Comparison of ENCODE assay signal across 8 cellular contexts in genomic region chr2:190318514-190318913, GRCh38. TPM values are rescaled to one million over a fixed set of nuclear protein-coding genes. Genes with fewer than 3 reads are reported as not detected.
DNase-seq lines count a peak whose midpoint lies in the region; ATAC-seq, FAIRE-seq and TF ChIP-seq lines count a peak whose summit lies in the region.

No MANE protein-coding gene starts in this region.

- no peaks in the 10 kb centered on the region for H3K9me3 ChIP-seq in Caco-2
- no peaks in the 10 kb centered on the region for H3K9me3 ChIP-seq in PC-3 (ENCODE audit: low read length)
- no peaks in the 10 kb centered on the region for H3K9me3 ChIP-seq in pancreas

- H3K4me1 ChIP-seq in Caco-2: peaks cover 18% of the 10 kb centered on the region
- H3K4me1 ChIP-seq in PC-3 (ENCODE audit: insufficient read depth, low read length): peaks cover 26% of the 10 kb centered on the region
- H3K4me1 ChIP-seq in pancreas: peaks cover 0 to 25% (median 18%) of the 10 kb centered on the region in 3 donors

- peaks cover 41% of the 10 kb centered on the region for H3K79me2 ChIP-seq in PC-3 (ENCODE audit: low read length)

- H3K27ac ChIP-seq in PC-3 (ENCODE audit: low read length) (no peak overlapping the region), pancreas (peak overlapping the region in 2 of 4 donors; percentile 98), RWPE1 (no peak overlapping the region)

- intact Hi-C loops in Caco-2 (cut with micrococcal nuclease; ENCODE audit: unreplicated experiment): loop anchor here (5.0 to 10.0 kb wide), 2 partner anchors 136 to 334 kb away; a partner anchor contains a TSS
- intact Hi-C loops in PC-3 (cut with micrococcal nuclease): loop anchor here (5.0 to 10.0 kb wide), 3 partner anchors 36 to 554 kb away; partner anchors contain the start of gene OSGEPL1
- intact Hi-C loops in pancreas (cut with DNase I): no loop called here

- peaks cover 7% of the 10 kb centered on the region for H3K4me1 Mint-ChIP-seq in Caco-2 (ENCODE audit: low read depth, unreplicated experiment)

- H3K9me2 ChIP-seq in PC-3 (replicated peaks; ENCODE audit: low read length): no peaks in the 10 kb centered on the region

- WGBS in pancreas, 2 donors: 11 to 13% methylated on average over 4 of the region's 4 CpGs

- H3K27ac Mint-ChIP-seq in Caco-2 (ENCODE audit: unreplicated experiment): no peak overlapping the region

- peak overlapping the region; percentile 68 for H3K9ac ChIP-seq in PC-3 (ENCODE audit: low read length)

- CTCF ChIA-PET in Caco-2 (lab: Charles Lee): interaction anchor here (1.4 to 2.4 kb wide), 3 partner anchors 19 to 182 kb away, joined by 3 to 11 read pairs (median 3); no protein-coding TSS in a partner anchor
- CTCF ChIA-PET in PC-3 (lab: Charles Lee): no interaction called here
- CTCF ChIA-PET in RWPE1 (lab: Yijun Ruan, JAX): interaction anchor here (0.7 to 0.9 kb wide), 3 partner anchors 18 to 401 kb away, joined by 3 to 4 read pairs (median 3); partner anchors contain the start of gene INPP1

- H3F3A ChIP-seq in PC-3 (ENCODE audit: low read length, unreplicated experiment): no peaks in the 10 kb centered on the region

- peak overlapping the region; percentile 97 for H3K4me2 ChIP-seq in PC-3 (ENCODE audit: low read length)

- DNase-seq in Caco-2 (no peak), PC-3 (peak; percentile 39), epithelial cell of proximal tubule (ENCODE audit: low read depth) (no peak), pancreas (peak in 1 of 6 donors; percentile 26), NCI-H1694 (lab: John Stamatoyannopoulos, UW) (no peak), RWPE1 (ENCODE audit: low spot score) (no peak), activated gamma-delta T cell treated with Interleukin-2 at 50 U/mL for 16 hours (no peak), GF-D8 (lab: John Stamatoyannopoulos, UW) (no peak)

- BruUV-seq in Caco-2 (replicated peaks; lab: Mats Ljungman, UMichigan): no TSS peak
- no TSS peak for BruUV-seq in PC-3 (replicated peaks; lab: Mats Ljungman, UMichigan)

- no peaks in the 10 kb centered on the region for H3K27me3 Mint-ChIP-seq in Caco-2 (ENCODE audit: insufficient read depth, unreplicated experiment)

- H3K4me3 Mint-ChIP-seq in Caco-2 (ENCODE audit: unreplicated experiment): peak overlapping the region; percentile 90

- H3K27me3 ChIP-seq in Caco-2 (replicated peaks; ENCODE audit: control insufficient read depth, insufficient read depth, low read length): no peaks in the 10 kb centered on the region
- H3K27me3 ChIP-seq in PC-3 (ENCODE audit: low read length): no peaks in the 10 kb centered on the region
- H3K27me3 ChIP-seq in pancreas: no peaks in the 10 kb centered on the region

- no peaks in the 10 kb centered on the region for H3K36me3 ChIP-seq in Caco-2 (ENCODE audit: control insufficient read depth, insufficient read depth, low read length)
- H3K36me3 ChIP-seq in PC-3 (ENCODE audit: low read depth, low read length): no peaks in the 10 kb centered on the region
- no peaks in the 10 kb centered on the region for H3K36me3 ChIP-seq in pancreas

- POLR2A ChIA-PET in Caco-2 (lab: Charles Lee) (interaction anchor here (1.7 kb wide), 1 partner anchor 26 kb away, joined by 4 read pairs; no protein-coding TSS in a partner anchor), PC-3 (lab: Charles Lee; ENCODE audit: unreplicated experiment) (no interaction called here), RWPE1 (lab: Yijun Ruan, JAX; ENCODE audit: low non-redundant PET) (interaction anchor here (0.6 kb wide), 1 partner anchor 385 kb away, joined by 3 read pairs; no protein-coding TSS in a partner anchor)

- peaks cover 6% of the 10 kb centered on the region for H3K36me3 Mint-ChIP-seq in Caco-2 (ENCODE audit: insufficient read depth, unreplicated experiment)

- FAIRE-seq in pancreas (lab: Jason Lieb, UNC): no peak

- H2AFZ ChIP-seq in PC-3 (ENCODE audit: low read length): peak overlapping the region; percentile 78

- H4K20me1 ChIP-seq in PC-3 (ENCODE audit: low read length): no peaks in the 10 kb centered on the region

- ATAC-seq in PC-3: no peak
- peak in 1 of 4 donors; percentile 2 for ATAC-seq in pancreas

- TF ChIP-seq CTCF in Caco-2 (IDR thresholded peaks at IDR 0.05; ENCODE audit: insufficient read depth in 1 of 2, low read depth in 1 of 2, low read length in 1 of 2, severe bottlenecking in 1 of 2, unreplicated experiment in 1 of 2) (no peak), PC-3 (conservative IDR thresholded peaks at IDR 0.05; ENCODE audit: low read depth, low read length) (no peak), epithelial cell of proximal tubule (conservative IDR thresholded peaks at IDR 0.05; ENCODE audit: low read depth, low read length) (no peak), pancreas (IDR thresholded peaks at IDR 0.05) (no peak), RWPE1 (conservative IDR thresholded peaks at IDR 0.05; ENCODE audit: low read depth) (no peak)

- H3K4me3 ChIP-seq in Caco-2 (ENCODE audit: low read depth, low read length): peak overlapping the region; percentile 84
- H3K4me3 ChIP-seq in PC-3 (ENCODE audit: low read length): peak overlapping the region; percentile 95
- peak overlapping the region; percentile 85 for H3K4me3 ChIP-seq in epithelial cell of proximal tubule (ENCODE audit: low read depth, low read length)
- H3K4me3 ChIP-seq in pancreas: peak overlapping the region; percentile 46 to 75 (median 56)

- no peaks in the 10 kb centered on the region for H3K9me3 Mint-ChIP-seq in Caco-2 (ENCODE audit: unreplicated experiment)

RNA-seq across cellular contexts. Expression of gene HIBCH, which starts 1.1 kb away (rescaled TPM):
- 32.0 and 34.4 TPM in 2 replicates for total RNA-seq in Caco-2 (2022)
- 8.1 and 12.0 TPM in 2 replicates for total RNA-seq in PC-3 (2014; rRNA removed)
- 8.6 and 12.2 TPM in 2 replicates for total RNA-seq in epithelial cell of proximal tubule
- total RNA-seq in pancreas: 10 to 100 TPM; 17.6 to 29.3 (median 22.6) TPM
- polyA plus RNA-seq in pancreas: 10 to 100 TPM in 1 of 2 donors, 1 to 10 TPM in 1; 7.6 to 14.3 TPM

RNA-seq across cellular contexts. Expression of gene INPP1, which starts 24.9 kb away (rescaled TPM):
- total RNA-seq in Caco-2 (2022) (23.2 TPM in 2 replicates), PC-3 (2014; rRNA removed) (4.0 and 5.6 TPM in 2 replicates), epithelial cell of proximal tubule (6.5 and 8.7 TPM in 2 replicates), pancreas (10 to 100 TPM; 11.5 to 19.8 (median 14.6) TPM)
- polyA plus RNA-seq in pancreas: 10 to 100 TPM; 17.8 to 31.0 TPM

Comparison
In these comparisons a context has a peak if more than half of its experiments do, and no peak if none do; other contexts are left out.
1. intact Hi-C loops: an anchor here in Caco-2 (5.0 to 10.0 kb wide) and PC-3 (5.0 to 10.0 kb wide); none called in pancreas.